In the genomic region with DNA sequence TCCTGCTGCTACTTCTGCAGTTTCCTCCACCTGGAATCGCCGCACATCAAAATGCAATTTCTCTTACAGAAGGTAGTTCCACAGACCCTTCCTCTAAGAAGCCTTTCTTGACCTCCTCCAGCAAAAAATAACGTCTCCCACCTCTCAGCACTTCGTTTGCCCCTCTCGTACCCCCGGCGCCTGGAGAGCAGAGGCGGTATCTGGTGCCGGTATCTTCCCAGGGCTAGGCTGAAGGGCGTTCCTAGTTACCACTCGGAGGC, we compare ENCODE assay signal across 1 cellular context.
TF ChIP-seq lines count a peak whose summit lies in the region.

No MANE protein-coding gene starts in this region.

TF ChIP-seq in GM12878, 131 proteins besides CTCF, POLR2A, EP300 and RAD21:
- TF ChIP-seq MTA3 (IDR thresholded peaks at IDR 0.05; ENCODE audit: borderline replicate concordance, low read length) (0 out of 2 replicates have a peak, but pooled peaks have one; percentile 23), CBFB (IDR thresholded peaks at IDR 0.05; ENCODE audit: low read depth) (no peak), GABPA (IDR thresholded peaks at IDR 0.05; ENCODE audit: low read depth) (0 out of 2 replicates have a peak, but pooled peaks have one; percentile 8)
- TF ChIP-seq, protein P1, sequence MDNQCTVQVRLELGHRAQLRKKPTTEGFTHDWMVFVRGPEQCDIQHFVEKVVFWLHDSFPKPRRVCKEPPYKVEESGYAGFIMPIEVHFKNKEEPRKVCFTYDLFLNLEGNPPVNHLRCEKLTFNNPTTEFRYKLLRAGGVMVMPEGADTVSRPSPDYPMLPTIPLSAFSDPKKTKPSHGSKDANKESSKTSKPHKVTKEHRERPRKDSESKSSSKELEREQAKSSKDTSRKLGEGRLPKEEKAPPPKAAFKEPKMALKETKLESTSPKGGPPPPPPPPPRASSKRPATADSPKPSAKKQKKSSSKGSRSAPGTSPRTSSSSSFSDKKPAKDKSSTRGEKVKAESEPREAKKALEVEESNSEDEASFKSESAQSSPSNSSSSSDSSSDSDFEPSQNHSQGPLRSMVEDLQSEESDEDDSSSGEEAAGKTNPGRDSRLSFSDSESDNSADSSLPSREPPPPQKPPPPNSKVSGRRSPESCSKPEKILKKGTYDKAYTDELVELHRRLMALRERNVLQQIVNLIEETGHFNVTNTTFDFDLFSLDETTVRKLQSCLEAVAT (IDR thresholded peaks at IDR 0.05): 0 out of 2 replicates have a peak, but pooled peaks have one; percentile 11
